In the genomic region with DNA sequence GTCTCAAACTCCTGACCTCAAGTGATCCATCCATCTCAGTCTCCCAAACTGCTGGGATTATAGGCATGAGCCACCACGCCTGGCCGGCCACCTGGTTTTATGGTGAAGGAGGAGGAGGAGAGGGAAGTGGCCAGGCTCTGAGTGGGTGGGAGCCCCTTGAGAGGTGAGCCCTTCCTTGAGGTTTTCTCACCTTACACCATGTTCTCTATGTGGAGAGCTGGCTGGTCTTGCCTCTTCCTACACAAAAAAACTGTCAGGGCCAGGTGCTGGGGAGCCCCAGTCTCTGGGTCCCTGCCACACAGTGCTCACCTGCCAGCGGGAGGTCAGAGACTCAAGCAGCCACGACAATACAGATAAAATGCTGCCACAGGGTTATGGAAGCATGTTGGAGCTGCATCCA, we compare ENCODE assay signal across 15 cellular contexts. TPM values are rescaled to one million over a fixed set of nuclear protein-coding genes. Genes with fewer than 3 reads are reported as not detected.
DNase-seq lines count a peak whose midpoint lies in the region; ATAC-seq, FAIRE-seq and TF ChIP-seq lines count a peak whose summit lies in the region.
"Had no signal": no experiment of that assay in that cellular context is flagged by ENCODE, and none has a peak within 500 bp of the region (broad histone marks: within the 10 kb centered on the region; RNA-seq: fewer than 3 reads in every experiment).

No MANE protein-coding gene starts in this region.

- RAD21 ChIA-PET in GM12878 (lab: Charles Lee; ENCODE audit: unreplicated experiment), result interaction anchor here (0.7 to 1.9 kb wide), 3 partner anchors 47 to 167 kb away, joined by 3 to 13 read pairs (median 5); a partner anchor contains a TSS

- H3K23ac ChIP-seq in IMR-90 (ENCODE audit: low read depth, low read length) (no peak overlapping the region), neuronal stem cell (ENCODE audit: low read depth, low read length, poor library complexity) (peak overlapping the region; percentile 6)

- no peak overlapping the region for H4K5ac ChIP-seq in IMR-90 (ENCODE audit: low read depth, low read length)

- H3K4me3 ChIP-seq in IMR-90 (ENCODE audit: insufficient read depth, low read depth, low read length) (no peak overlapping the region), GM12878 (no peak overlapping the region), neuronal stem cell (ENCODE audit: low read length in 2 of 2) (no peak overlapping the region)
- H3K4me3 ChIP-seq: GM23248, HAP-1 had no signal

- H2AFZ ChIP-seq in IMR-90 (replicated peaks; ENCODE audit: low read length, poor library complexity) (no peak overlapping the region), GM12878 (ENCODE audit: control insufficient read depth, low read depth, low read length) (no peak overlapping the region), neuronal stem cell (ENCODE audit: low read length) (no peak overlapping the region)
- H2AFZ ChIP-seq: GM23248 had no signal

- H4K91ac ChIP-seq in IMR-90 (ENCODE audit: insufficient read depth, low read depth, low read length) (no peak overlapping the region), neuronal stem cell (ENCODE audit: low read depth, low read length, poor library complexity) (no peak overlapping the region)

- TF ChIP-seq EP300 in GM12878 (IDR thresholded peaks at IDR 0.05; ENCODE audit: borderline replicate concordance in 1 of 2, control insufficient read depth in 1 of 2, low read depth in 2 of 2, low read length in 2 of 2), result no peak; a peak in 1 of 4 replicates

- H3K56ac ChIP-seq in IMR-90 (ENCODE audit: extremely low read depth, insufficient read depth, low read length), result no peak overlapping the region

- WGBS in IMR-90 (ENCODE audit: extremely low coverage in 2 of 2, insufficient read length in 1 of 2), 2 experiments, result 60% methylated on average over 1 of the region's 4 CpGs; no CpG with 5 or more reads in 1 of the 2 experiments
- WGBS in GM12878 (ENCODE audit: insufficient coverage, insufficient replicate concordance, low lambda C conversion rate, missing lambda C conversion rate), result 11% methylated on average over 4 of the region's 4 CpGs
- WGBS in neuronal stem cell (ENCODE audit: extremely low coverage in 2 of 2, insufficient read length in 2 of 2, insufficient replicate concordance in 1 of 2), 2 donors, result no CpG with 5 or more reads among the region's 4 CpGs

- H2BK20ac ChIP-seq in IMR-90 (ENCODE audit: low read depth, low read length), result no peak overlapping the region

- no peak overlapping the region for H2BK12ac ChIP-seq in neuronal stem cell (ENCODE audit: low read length)

- TF ChIP-seq RAD21 in IMR-90 (IDR thresholded peaks at IDR 0.05; ENCODE audit: low read length) (no peak), GM12878 (IDR thresholded peaks at IDR 0.05; ENCODE audit: insufficient read depth, low read depth, low read length) (no peak)

- no peak for ATAC-seq in IMR-90 (ENCODE audit: low read depth)
- no peak for ATAC-seq in GM12878
- no peak for ATAC-seq in HG03521 (IDR thresholded peaks at IDR 0.05; ENCODE audit: unreplicated experiment)
- ATAC-seq in GM21447 (IDR thresholded peaks at IDR 0.05; ENCODE audit: unreplicated experiment), result no peak
- ATAC-seq in left lobe of liver, result no peak

- CTCF ChIA-PET in IMR-90 (lab: Yijun Ruan, JAX) (no interaction called here), GM12878 (lab: Yijun Ruan, JAX) (interaction anchor here (0.7 to 1.8 kb wide), 5 partner anchors 48 to 126 kb away, joined by 3 to 10 read pairs (median 4); no protein-coding TSS in a partner anchor)

- H3K79me2 ChIP-seq in GM12878 (ENCODE audit: control insufficient read depth, insufficient read depth, low read length), result no peaks in the 10 kb centered on the region

- H4K20me1 ChIP-seq in IMR-90 (ENCODE audit: insufficient read depth, low read length), result no peaks in the 10 kb centered on the region
- H4K20me1 ChIP-seq in GM12878 (ENCODE audit: control insufficient read depth, insufficient read depth), result no peaks in the 10 kb centered on the region

- BruUV-seq in IMR-90 (replicated peaks; lab: Mats Ljungman, UMichigan) (no TSS peak), GM12878 (replicated peaks; lab: Mats Ljungman, UMichigan) (no TSS peak)

- 0 out of 2 replicates have a peak overlapping the region, but pooled peaks have one; percentile 45 for H2AK5ac ChIP-seq in IMR-90 (ENCODE audit: low read depth, low read length)
- H2AK5ac ChIP-seq in neuronal stem cell (ENCODE audit: low read depth, low read length), result no peak overlapping the region

- no peaks in the 10 kb centered on the region for H3K9me3 ChIP-seq in IMR-90 (ENCODE audit: control insufficient read depth, insufficient read depth, low read length)
- no peaks in the 10 kb centered on the region for H3K9me3 ChIP-seq in GM12878 (replicated peaks; ENCODE audit: control insufficient read depth, insufficient read depth, low read length)
- H3K9me3 ChIP-seq in neuronal stem cell (replicated peaks in 1 of 2; ENCODE audit: control insufficient read depth in 2 of 2, insufficient read depth in 1 of 2, low read depth in 1 of 2, low read length in 2 of 2), result no peaks in the 10 kb centered on the region
- H3K9me3 ChIP-seq: BE2C, Caco-2, HAP-1 had no signal

- SMC1A ChIA-PET in GM12878 (lab: Charles Lee; ENCODE audit: uncharacterized antibody, unreplicated experiment), result interaction anchor here (1.4 to 4.2 kb wide), 2 partner anchors 47 to 118 kb away, joined by 4 to 23 read pairs; no protein-coding TSS in a partner anchor

- peaks cover 8% of the 10 kb centered on the region; the same call in 1 of the 2 replicates for H3K9me1 ChIP-seq in IMR-90 (ENCODE audit: insufficient read depth, low read length)

- H2BK15ac ChIP-seq in IMR-90 (ENCODE audit: low read depth, low read length) (no peak overlapping the region), neuronal stem cell (ENCODE audit: low read length) (no peak overlapping the region)

- no peaks in the 10 kb centered on the region for H3K27me3 ChIP-seq in IMR-90 (ENCODE audit: control insufficient read depth, insufficient read depth, low read length)
- H3K27me3 ChIP-seq in GM12878 (replicated peaks in 1 of 2; ENCODE audit: control insufficient read depth in 2 of 2, insufficient read depth in 2 of 2, low read length in 1 of 2), result no peaks in the 10 kb centered on the region
- H3K27me3 ChIP-seq in neuronal stem cell (ENCODE audit: control insufficient read depth in 3 of 3, insufficient read depth in 3 of 3, low read depth in 1 of 3, low read length in 3 of 3), result no peaks in the 10 kb centered on the region
- H3K27me3 ChIP-seq: BE2C had no signal

- POLR2A ChIA-PET in IMR-90 (lab: Charles Lee; ENCODE audit: unreplicated experiment), result no interaction called here
- POLR2A ChIA-PET in GM12878 (lab: Charles Lee), result no interaction called here

- dilution Hi-C loops in IMR-90 (cut with HindIII; ENCODE audit: low sequenced_read_pairs, unreplicated experiment), result no loop called here

- intact Hi-C loops in IMR-90 (cut with micrococcal nuclease), result loop anchor here (2.0 kb wide), 2 partner anchors 29 to 119 kb away; a partner anchor contains a TSS
- intact Hi-C loops in GM12878 (cut with micrococcal nuclease; ENCODE audit: unreplicated experiment), result no loop called here

- no peak overlapping the region for H3K4me2 ChIP-seq in IMR-90 (ENCODE audit: low read depth, low read length)
- H3K4me2 ChIP-seq in GM12878 (ENCODE audit: control insufficient read depth, insufficient read depth), result no peak overlapping the region
- no peak overlapping the region for H3K4me2 ChIP-seq in neuronal stem cell (ENCODE audit: insufficient read depth, low read length, poor library complexity, severe bottlenecking)

- no peak overlapping the region for H2BK120ac ChIP-seq in IMR-90 (ENCODE audit: low read depth, low read length)
- no peak overlapping the region for H2BK120ac ChIP-seq in neuronal stem cell (ENCODE audit: low read depth, low read length)

- in situ Hi-C loops in IMR-90 (cut with MboI; ENCODE audit: low sequenced_read_pairs), result loop anchor here (10.0 kb wide), 1 partner anchor 261 kb away; a partner anchor contains a TSS
- in situ Hi-C loops in GM12878 (cut with MboI), result no loop called here

- H3K36me3 ChIP-seq in IMR-90 (ENCODE audit: control insufficient read depth, insufficient read depth, low read length) (peaks cover 2% of the 10 kb centered on the region; the same call in 1 of the 2 replicates), GM12878 (ENCODE audit: control insufficient read depth in 2 of 2, insufficient read depth in 2 of 2, low read length in 1 of 2) (no peaks in the 10 kb centered on the region), neuronal stem cell (replicated peaks in 1 of 2; ENCODE audit: control insufficient read depth in 2 of 2, insufficient read depth in 2 of 2, low read length in 2 of 2) (peaks cover 0 to under 1% of the 10 kb centered on the region in 2 donors)
- H3K36me3 ChIP-seq: BE2C, HAP-1 had no signal

- H3K4me1 ChIP-seq in IMR-90 (ENCODE audit: control insufficient read depth, insufficient read depth, low read length), result peaks cover 5% of the 10 kb centered on the region
- no peaks in the 10 kb centered on the region for H3K4me1 ChIP-seq in GM12878 (ENCODE audit: control insufficient read depth, insufficient read depth, low read length)
- no peaks in the 10 kb centered on the region for H3K4me1 ChIP-seq in neuronal stem cell (ENCODE audit: control insufficient read depth in 2 of 2, insufficient read depth in 1 of 2, low read depth in 1 of 2, low read length in 2 of 2)
- H3K4me1 ChIP-seq: BE2C, HAP-1 had no signal

- FAIRE-seq in GM12878 (lab: Jason Lieb, UNC), result no peak
- FAIRE-seq: D721Med, G401.6, GM12892 had no signal

- no peak overlapping the region for H4K8ac ChIP-seq in IMR-90 (ENCODE audit: low read depth in 2 of 2, low read length in 2 of 2)
- H4K8ac ChIP-seq in neuronal stem cell (ENCODE audit: low read depth, low read length), result no peak overlapping the region

- no peak for TF ChIP-seq POLR2A in IMR-90 (IDR thresholded peaks at IDR 0.05; ENCODE audit: low read depth, low read length)
- no peak for TF ChIP-seq POLR2A in GM12878 (IDR thresholded peaks at IDR 0.05; ENCODE audit: low read depth, low read length)

- H3K27ac ChIP-seq in IMR-90 (ENCODE audit: insufficient read depth, low read length), result no peak overlapping the region
- H3K27ac ChIP-seq in GM12878 (ENCODE audit: control insufficient read depth, insufficient read depth), result no peak overlapping the region
- no peak overlapping the region for H3K27ac ChIP-seq in neuronal stem cell (replicated peaks; ENCODE audit: low read length)
- H3K27ac ChIP-seq: C4-2B, GM23248 had no signal

- H3K14ac ChIP-seq in IMR-90 (replicated peaks; ENCODE audit: low read depth, low read length) (no peak overlapping the region), neuronal stem cell (ENCODE audit: low read length) (no peak overlapping the region)

- H3K18ac ChIP-seq in IMR-90 (ENCODE audit: low read depth, low read length), result no peak overlapping the region
- H3K18ac ChIP-seq in neuronal stem cell (ENCODE audit: low read length), result no peak overlapping the region

- DNase-seq in IMR-90 (no peak), GM12878 (ENCODE audit: low read depth, low spot score) (no peak), neuronal stem cell (ENCODE audit: low spot score) (no peak), left lobe of liver (ENCODE audit: low spot score) (no peak)
- DNase-seq: BE2C; Caco-2; CD4-positive, alpha-beta T cell; GM23248 had no signal

- H3K9ac ChIP-seq in IMR-90 (ENCODE audit: low read depth, low read length) (no peak overlapping the region), GM12878 (ENCODE audit: control insufficient read depth, insufficient read depth, low read length) (no peak overlapping the region), neuronal stem cell (ENCODE audit: low read depth, low read length, poor library complexity) (no peak overlapping the region)
- H3K9ac ChIP-seq: GM23248 had no signal

- TF ChIP-seq CTCF in IMR-90 (conservative IDR thresholded peaks at IDR 0.05; ENCODE audit: low read depth, low read length) (no peak), GM12878 (IDR thresholded peaks at IDR 0.05 in 2 of 3, conservative IDR thresholded peaks at IDR 0.05 in 1 of 3; ENCODE audit: control insufficient read depth in 2 of 3, extremely low read depth in 1 of 3, insufficient read depth in 1 of 3, low read depth in 3 of 3, low read length in 3 of 3) (no peak)

- H3K79me1 ChIP-seq in IMR-90 (ENCODE audit: low read depth in 1 of 2, low read length in 2 of 2) (peaks cover 0 to 5% of the 10 kb centered on the region in 2 experiments; a peak in 1 of 4 replicates), neuronal stem cell (ENCODE audit: low read depth, low read length) (peaks cover 2% of the 10 kb centered on the region)

- H2BK5ac ChIP-seq in IMR-90 (ENCODE audit: low read depth, low read length, poor library complexity, severe bottlenecking) (no peak overlapping the region), neuronal stem cell (ENCODE audit: low read length) (no peak overlapping the region)

- no peak overlapping the region for H2AK9ac ChIP-seq in IMR-90 (replicated peaks; ENCODE audit: low read depth, low read length, poor library complexity)

- H3K4ac ChIP-seq in IMR-90 (ENCODE audit: low read depth, low read length) (no peak overlapping the region), neuronal stem cell (ENCODE audit: low read length) (no peak overlapping the region)

RNA-seq across cellular contexts. Expression of a gene that starts 18.1 kb away (rescaled TPM):
- total RNA-seq in IMR-90 (2012; rRNA removed), result 37.5 and 38.9 TPM in 2 replicates
- polyA plus RNA-seq in IMR-90 (2012; rRNA removed), result 93.5 and 99.7 TPM in 2 replicates
- polyA plus RNA-seq in IMR-90 (2012; cell fraction: cytosol; rRNA removed), result 67.9 and 73.4 TPM in 2 replicates
- 21.7 and 25.2 TPM in 2 replicates for polyA plus RNA-seq in IMR-90 (2012; cell fraction: nucleus; rRNA removed; ENCODE audit: low replicate concordance)
- total RNA-seq in GM12878 (2013; cell fraction: nucleolus; rRNA removed), result 5.6 and 6.7 TPM in 2 replicates
- 16.9 and 21.9 TPM in 2 replicates for total RNA-seq in GM12878 (2014; rRNA removed)
- total RNA-seq in GM12878 (2014; rRNA removed; fragmentation: Illumina TruSeq; extraction: Trizol), result 15.2 and 16.8 TPM in 2 replicates
- 13.3 and 15.9 TPM in 2 replicates for total RNA-seq in GM12878 (2021)
- polyA plus RNA-seq in GM12878 (2011; ENCODE audit: low read depth), result 11.3 TPM
- polyA plus RNA-seq in GM12878 (2011; rRNA removed), result 18.3 and 22.4 TPM in 2 replicates
- polyA plus RNA-seq in GM12878 (2011; cell fraction: cytosol; rRNA removed), result 24.2 and 25.7 TPM in 2 replicates
- 7.5 and 11.9 TPM in 2 replicates for polyA plus RNA-seq in GM12878 (2011; cell fraction: nucleus; rRNA removed)
- polyA plus RNA-seq in GM12878 (2012), result 18.5 and 19.7 TPM in 2 replicates
- polyA plus RNA-seq in GM12878 (2014; fragmentation: Illumina TruSeq; extraction: Trizol), result 14.2 and 15.8 TPM in 2 replicates
- polyA plus RNA-seq in GM12878 (2014; fragmentation: Nextera tagmentation; extraction: Ambion mirVana), result 10 to 100 TPM; 14.8 to 19.3 TPM
- 22.0 and 23.9 TPM in 2 replicates for polyA plus RNA-seq in GM12878 (2014; rRNA removed)
- polyA plus RNA-seq in GM12878 (2016; fragmentation: Nextera tagmentation; extraction: Ambion mirVana), result 10 to 100 TPM; 31.4 to 36.2 TPM
- 8.1 and 11.1 TPM in 2 replicates for polyA minus RNA-seq in GM12878 (2011; rRNA and poly(A)+ RNA removed)
- polyA minus RNA-seq in GM12878 (2011; cell fraction: cytosol; rRNA and poly(A)+ RNA removed), result 2.3 TPM in 1 of 2 replicates, not detected in the other
- 0.97 and 2.8 TPM in 2 replicates for polyA minus RNA-seq in GM12878 (2011; cell fraction: nucleus; rRNA and poly(A)+ RNA removed)
- polyA plus RNA-seq in neuronal stem cell (2013, experiment 1 of 2), result 21.5 TPM
- polyA plus RNA-seq in neuronal stem cell (2013, experiment 2 of 2), result 21.5 TPM
- total RNA-seq in left lobe of liver, result 17.8 TPM

RNA-seq across cellular contexts. Expression of a gene that starts 18.3 kb away (rescaled TPM):
- 118 TPM in 2 replicates for total RNA-seq in IMR-90 (2012; rRNA removed)
- polyA plus RNA-seq in IMR-90 (2012; rRNA removed), result 124 and 146 TPM in 2 replicates
- 69.6 and 69.8 TPM in 2 replicates for polyA plus RNA-seq in IMR-90 (2012; cell fraction: cytosol; rRNA removed)
- 168 and 324 TPM in 2 replicates for polyA plus RNA-seq in IMR-90 (2012; cell fraction: nucleus; rRNA removed; ENCODE audit: low replicate concordance)
- 78.7 and 80.1 TPM in 2 replicates for total RNA-seq in GM12878 (2013; cell fraction: nucleolus; rRNA removed)
- total RNA-seq in GM12878 (2014; rRNA removed), result 20.2 and 20.7 TPM in 2 replicates
- 18.3 and 19.2 TPM in 2 replicates for total RNA-seq in GM12878 (2014; rRNA removed; fragmentation: Illumina TruSeq; extraction: Trizol)
- total RNA-seq in GM12878 (2021), result 27.2 and 32.6 TPM in 2 replicates
- 32.4 TPM for polyA plus RNA-seq in GM12878 (2011; ENCODE audit: low read depth)
- 17.9 and 25.2 TPM in 2 replicates for polyA plus RNA-seq in GM12878 (2011; rRNA removed)
- polyA plus RNA-seq in GM12878 (2011; cell fraction: cytosol; rRNA removed), result 15.8 and 17.6 TPM in 2 replicates
- polyA plus RNA-seq in GM12878 (2011; cell fraction: nucleus; rRNA removed), result 41.2 and 49.1 TPM in 2 replicates
- 47.6 and 61.4 TPM in 2 replicates for polyA plus RNA-seq in GM12878 (2012)
- 28.0 and 31.4 TPM in 2 replicates for polyA plus RNA-seq in GM12878 (2014; fragmentation: Illumina TruSeq; extraction: Trizol)
- 1 to 10 TPM; 5.9 to 8.0 TPM for polyA plus RNA-seq in GM12878 (2014; fragmentation: Nextera tagmentation; extraction: Ambion mirVana)
- 29.1 and 34.8 TPM in 2 replicates for polyA plus RNA-seq in GM12878 (2014; rRNA removed)
- polyA plus RNA-seq in GM12878 (2016; fragmentation: Nextera tagmentation; extraction: Ambion mirVana), result 10 to 100 TPM in 1 of 2 experiments, 1 to 10 TPM in 1; 9.3 to 11.5 TPM
- 12.5 and 14.9 TPM in 2 replicates for polyA minus RNA-seq in GM12878 (2011; rRNA and poly(A)+ RNA removed)
- polyA minus RNA-seq in GM12878 (2011; cell fraction: cytosol; rRNA and poly(A)+ RNA removed), result 8.0 and 8.2 TPM in 2 replicates
- 20.2 and 34.4 TPM in 2 replicates for polyA minus RNA-seq in GM12878 (2011; cell fraction: nucleus; rRNA and poly(A)+ RNA removed)
- 29.3 TPM for polyA plus RNA-seq in neuronal stem cell (2013, experiment 1 of 2)
- polyA plus RNA-seq in neuronal stem cell (2013, experiment 2 of 2), result 30.6 TPM
- total RNA-seq in left lobe of liver, result 34.8 TPM

RNA-seq across cellular contexts. Expression of a gene that starts 28.1 kb away (rescaled TPM):
- total RNA-seq in IMR-90 (2012; rRNA removed), result 16.7 and 21.3 TPM in 2 replicates
- polyA plus RNA-seq in IMR-90 (2012; rRNA removed), result 17.4 and 18.0 TPM in 2 replicates
- 11.0 TPM in 2 replicates for polyA plus RNA-seq in IMR-90 (2012; cell fraction: cytosol; rRNA removed)
- 6.4 and 11.4 TPM in 2 replicates for polyA plus RNA-seq in IMR-90 (2012; cell fraction: nucleus; rRNA removed; ENCODE audit: low replicate concordance)
- 14.1 and 15.2 TPM in 2 replicates for total RNA-seq in GM12878 (2013; cell fraction: nucleolus; rRNA removed)
- 38.5 and 38.9 TPM in 2 replicates for total RNA-seq in GM12878 (2014; rRNA removed)
- total RNA-seq in GM12878 (2014; rRNA removed; fragmentation: Illumina TruSeq; extraction: Trizol), result 26.5 and 27.6 TPM in 2 replicates
- 43.2 TPM in 2 replicates for total RNA-seq in GM12878 (2021)
- 9.1 TPM for polyA plus RNA-seq in GM12878 (2011; ENCODE audit: low read depth)
- 20.4 and 32.4 TPM in 2 replicates for polyA plus RNA-seq in GM12878 (2011; rRNA removed)
- 30.3 and 36.6 TPM in 2 replicates for polyA plus RNA-seq in GM12878 (2011; cell fraction: cytosol; rRNA removed)
- 12.1 and 17.2 TPM in 2 replicates for polyA plus RNA-seq in GM12878 (2011; cell fraction: nucleus; rRNA removed)
- 21.7 and 23.6 TPM in 2 replicates for polyA plus RNA-seq in GM12878 (2012)
- 25.5 and 40.5 TPM in 2 replicates for polyA plus RNA-seq in GM12878 (2014; fragmentation: Illumina TruSeq; extraction: Trizol)
- polyA plus RNA-seq in GM12878 (2014; fragmentation: Nextera tagmentation; extraction: Ambion mirVana), result 1 to 10 TPM; 2.8 to 5.5 TPM
- 35.4 and 38.8 TPM in 2 replicates for polyA plus RNA-seq in GM12878 (2014; rRNA removed)
- polyA plus RNA-seq in GM12878 (2016; fragmentation: Nextera tagmentation; extraction: Ambion mirVana), result 10 to 100 TPM; 64.9 to 70.5 TPM
- polyA minus RNA-seq in GM12878 (2011; rRNA and poly(A)+ RNA removed), result 20.5 and 35.6 TPM in 2 replicates
- 9.5 and 20.0 TPM in 2 replicates for polyA minus RNA-seq in GM12878 (2011; cell fraction: cytosol; rRNA and poly(A)+ RNA removed)
- 3.5 and 11.4 TPM in 2 replicates for polyA minus RNA-seq in GM12878 (2011; cell fraction: nucleus; rRNA and poly(A)+ RNA removed)
- 14.5 TPM for polyA plus RNA-seq in neuronal stem cell (2013, experiment 1 of 2)
- polyA plus RNA-seq in neuronal stem cell (2013, experiment 2 of 2), result 14.5 TPM
- 28.7 TPM for total RNA-seq in left lobe of liver

RNA-seq across cellular contexts. Expression of a gene that starts 28.5 kb away (rescaled TPM):
- total RNA-seq in IMR-90 (2012; rRNA removed) (20.0 and 20.1 TPM in 2 replicates), GM12878 (2014; rRNA removed) (57.6 and 64.1 TPM in 2 replicates), GM12878 (2014; rRNA removed; fragmentation: Illumina TruSeq; extraction: Trizol) (22.7 and 23.7 TPM in 2 replicates), GM12878 (2021) (39.3 and 39.4 TPM in 2 replicates), left lobe of liver (34.2 TPM)
- polyA plus RNA-seq in IMR-90 (2012; rRNA removed) (40.7 and 41.4 TPM in 2 replicates), GM12878 (2011; rRNA removed) (23.7 and 37.9 TPM in 2 replicates), GM12878 (2014; fragmentation: Illumina TruSeq; extraction: Trizol) (12.4 and 23.9 TPM in 2 replicates), GM12878 (2014; fragmentation: Nextera tagmentation; extraction: Ambion mirVana) (1 to 10 TPM; 3.8 to 9.1 TPM), GM12878 (2014; rRNA removed) (61.6 and 62.2 TPM in 2 replicates), GM12878 (2016; fragmentation: Nextera tagmentation; extraction: Ambion mirVana) (10 to 100 TPM; 60.5 to 61.1 TPM)
- 39.1 and 45.7 TPM in 2 replicates for polyA plus RNA-seq in IMR-90 (2012; cell fraction: cytosol; rRNA removed)
- polyA plus RNA-seq in IMR-90 (2012; cell fraction: nucleus; rRNA removed; ENCODE audit: low replicate concordance), result 112 and 183 TPM in 2 replicates
- total RNA-seq in GM12878 (2013; cell fraction: nucleolus; rRNA removed), result 67.3 and 73.5 TPM in 2 replicates
- 13.2 TPM for polyA plus RNA-seq in GM12878 (2011; ENCODE audit: low read depth)
- polyA plus RNA-seq in GM12878 (2011; cell fraction: cytosol; rRNA removed), result 57.9 and 75.2 TPM in 2 replicates
- 70.3 and 89.4 TPM in 2 replicates for polyA plus RNA-seq in GM12878 (2011; cell fraction: nucleus; rRNA removed)
- polyA plus RNA-seq in GM12878 (2012), result 26.5 and 29.8 TPM in 2 replicates
- 34.9 and 43.2 TPM in 2 replicates for polyA minus RNA-seq in GM12878 (2011; rRNA and poly(A)+ RNA removed)
- polyA minus RNA-seq in GM12878 (2011; cell fraction: cytosol; rRNA and poly(A)+ RNA removed), result 11.8 and 19.8 TPM in 2 replicates
- 24.5 and 43.3 TPM in 2 replicates for polyA minus RNA-seq in GM12878 (2011; cell fraction: nucleus; rRNA and poly(A)+ RNA removed)
- 39.1 TPM for polyA plus RNA-seq in neuronal stem cell (2013, experiment 1 of 2)
- 39.2 TPM for polyA plus RNA-seq in neuronal stem cell (2013, experiment 2 of 2)

RNA-seq across cellular contexts. Expression of a gene that starts 46.2 kb away (rescaled TPM):
- 9.2 and 9.7 TPM in 2 replicates for total RNA-seq in IMR-90 (2012; rRNA removed)
- polyA plus RNA-seq in IMR-90 (2012; rRNA removed), result 13.7 and 14.8 TPM in 2 replicates
- polyA plus RNA-seq in IMR-90 (2012; cell fraction: cytosol; rRNA removed), result 11.7 and 14.4 TPM in 2 replicates
- 10.3 and 25.2 TPM in 2 replicates for polyA plus RNA-seq in IMR-90 (2012; cell fraction: nucleus; rRNA removed; ENCODE audit: low replicate concordance)
- 8.9 and 9.4 TPM in 2 replicates for total RNA-seq in GM12878 (2013; cell fraction: nucleolus; rRNA removed)
- 9.8 and 14.0 TPM in 2 replicates for total RNA-seq in GM12878 (2014; rRNA removed)
- 4.2 and 5.8 TPM in 2 replicates for total RNA-seq in GM12878 (2014; rRNA removed; fragmentation: Illumina TruSeq; extraction: Trizol)
- total RNA-seq in GM12878 (2021), result 13.5 and 13.9 TPM in 2 replicates
- 0.98 TPM for polyA plus RNA-seq in GM12878 (2011; ENCODE audit: low read depth)
- 1.5 and 4.4 TPM in 2 replicates for polyA plus RNA-seq in GM12878 (2011; rRNA removed)
- polyA plus RNA-seq in GM12878 (2011; cell fraction: cytosol; rRNA removed), result 6.8 and 8.9 TPM in 2 replicates
- 9.4 and 15.5 TPM in 2 replicates for polyA plus RNA-seq in GM12878 (2011; cell fraction: nucleus; rRNA removed)
- 3.2 and 4.0 TPM in 2 replicates for polyA plus RNA-seq in GM12878 (2012)
- 2.0 and 5.5 TPM in 2 replicates for polyA plus RNA-seq in GM12878 (2014; fragmentation: Illumina TruSeq; extraction: Trizol)
- 1 to 10 TPM in 1 of 2 experiments, under 1 TPM in 1; 0.13 to 1.1 TPM for polyA plus RNA-seq in GM12878 (2014; fragmentation: Nextera tagmentation; extraction: Ambion mirVana)
- 9.4 and 12.9 TPM in 2 replicates for polyA plus RNA-seq in GM12878 (2014; rRNA removed)
- 10 to 100 TPM in 1 of 2 experiments, 1 to 10 TPM in 1; 9.4 to 12.1 TPM for polyA plus RNA-seq in GM12878 (2016; fragmentation: Nextera tagmentation; extraction: Ambion mirVana)
- 7.6 and 11.6 TPM in 2 replicates for polyA minus RNA-seq in GM12878 (2011; rRNA and poly(A)+ RNA removed)
- polyA minus RNA-seq in GM12878 (2011; cell fraction: cytosol; rRNA and poly(A)+ RNA removed), result 5.6 and 6.8 TPM in 2 replicates
- 3.0 and 7.6 TPM in 2 replicates for polyA minus RNA-seq in GM12878 (2011; cell fraction: nucleus; rRNA and poly(A)+ RNA removed)
- 6.1 TPM for polyA plus RNA-seq in neuronal stem cell (2013, experiment 1 of 2)
- 5.4 TPM for polyA plus RNA-seq in neuronal stem cell (2013, experiment 2 of 2)
- total RNA-seq in left lobe of liver, result 30.3 TPM
